Comparison of ENCODE assay signal across 10 cellular contexts in genomic region chr1:220669005-220669404, GRCh38. TPM values are rescaled to one million over a fixed set of nuclear protein-coding genes. Genes with fewer than 3 reads are reported as not detected.
"Had no signal": no experiment of that assay in that cellular context is flagged by ENCODE, and none has a peak within 500 bp of the region (broad histone marks: within the 10 kb centered on the region; RNA-seq: fewer than 3 reads in every experiment).

No MANE protein-coding gene starts in this region.

- H3K4me1 ChIP-seq: HAP-1 had no signal

- H2AFZ ChIP-seq: GM23248 had no signal

- FAIRE-seq: HTR-8/SVneo, K562 had no signal

- H3K9me3 ChIP-seq: HAP-1 had no signal

- H3K4me3 ChIP-seq: GM23248, HAP-1, K562 had no signal

- ATAC-seq: HCT116, K562 had no signal

- H3K9me3 Mint-ChIP-seq: HFFc6 had no signal

- H3K9ac ChIP-seq: GM23248 had no signal

- H3K4me3 Mint-ChIP-seq: HFFc6 had no signal

- H3K27ac Mint-ChIP-seq: HFFc6 had no signal

- H3K27ac ChIP-seq: GM23248 had no signal

- H3K36me3 ChIP-seq: HAP-1 had no signal

- DNase-seq: GM23248, GOT3, H7, HFFc6, IMR-90 had no signal

RNA-seq across cellular contexts. Expression of gene C1orf115, which starts 21.2 kb away (rescaled TPM):
- total RNA-seq: H4, K562 had no signal
- polyA plus RNA-seq: K562 had no signal
